In the genomic region with DNA sequence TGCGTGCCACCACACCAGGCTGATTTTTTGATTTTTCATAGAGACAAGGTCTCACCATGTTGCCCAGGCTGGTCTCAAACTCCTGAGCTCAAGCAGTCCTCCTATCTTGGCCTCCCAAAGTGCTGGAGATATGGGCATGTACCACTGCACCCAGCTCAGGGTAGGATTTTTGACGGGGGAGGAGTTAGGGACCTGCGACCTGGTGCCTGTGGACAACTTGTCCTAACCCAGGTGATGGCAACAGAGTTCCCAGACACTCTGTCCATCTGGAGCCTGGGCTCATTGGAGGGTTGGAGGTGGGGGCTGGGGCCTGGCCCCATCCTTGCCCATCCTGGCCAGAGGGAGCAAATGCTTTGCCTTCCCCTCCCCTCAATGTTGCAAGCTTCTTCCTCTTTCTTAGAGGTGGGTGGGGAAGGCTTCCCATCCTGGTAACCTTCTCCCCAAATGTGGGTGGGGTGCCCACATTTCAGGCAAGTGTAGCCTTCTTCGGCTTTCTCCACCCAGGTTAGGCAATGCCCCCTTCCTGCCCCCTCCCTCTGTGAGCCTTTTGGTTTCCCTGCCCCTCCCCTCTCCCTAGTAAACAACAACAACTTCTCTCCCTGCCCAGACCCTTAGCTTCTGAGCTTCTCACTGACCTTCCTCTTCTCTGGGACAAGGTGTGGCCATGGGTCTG, we compare ENCODE assay signal across 1 cellular context.
TF ChIP-seq lines count a peak whose summit lies in the region.

No MANE protein-coding gene starts in this region.

TF ChIP-seq in HCT116, 20 proteins besides CTCF, POLR2A, EP300 and RAD21 (continued from another document):
- TF ChIP-seq REST (IDR thresholded peaks at IDR 0.05; ENCODE audit: low read depth) (no peak), EZH2phosphoT487 (IDR thresholded peaks at IDR 0.05; ENCODE audit: borderline replicate concordance) (no peak), ZBTB33 (IDR thresholded peaks at IDR 0.05; ENCODE audit: extremely low read depth, insufficient replicate concordance, low read length) (no peak), SRF (IDR thresholded peaks at IDR 0.05; ENCODE audit: low read depth) (no peak), JUND (IDR thresholded peaks at IDR 0.05) (no peak), SP1 (IDR thresholded peaks at IDR 0.05; ENCODE audit: low read depth) (no peak), ELF1 (IDR thresholded peaks at IDR 0.05; ENCODE audit: borderline replicate concordance, low read depth) (no peak), TCF7L2 (IDR thresholded peaks at IDR 0.05; ENCODE audit: borderline replicate concordance, extremely low read depth, insufficient read depth, insufficient read length) (no peak), CEBPB (IDR thresholded peaks at IDR 0.05; ENCODE audit: low read depth) (no peak), SIN3A (IDR thresholded peaks at IDR 0.05; ENCODE audit: low read depth) (no peak), CBX3 (IDR thresholded peaks at IDR 0.05; ENCODE audit: low read depth) (no peak), ZNF274 (IDR thresholded peaks at IDR 0.05; ENCODE audit: low read depth, low read length) (no peak), EZH2 (IDR thresholded peaks at IDR 0.05) (no peak), YY1 (IDR thresholded peaks at IDR 0.05; ENCODE audit: extremely low read depth, insufficient replicate concordance, low read depth, low read length) (no peak), POLR2AphosphoS5 (IDR thresholded peaks at IDR 0.05; ENCODE audit: low read depth, low read length) (no peak)
- TF ChIP-seq, protein P1, sequence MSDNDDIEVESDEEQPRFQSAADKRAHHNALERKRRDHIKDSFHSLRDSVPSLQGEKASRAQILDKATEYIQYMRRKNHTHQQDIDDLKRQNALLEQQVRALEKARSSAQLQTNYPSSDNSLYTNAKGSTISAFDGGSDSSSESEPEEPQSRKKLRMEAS (IDR thresholded peaks at IDR 0.05) = no peak
- TF ChIP-seq, protein P2, sequence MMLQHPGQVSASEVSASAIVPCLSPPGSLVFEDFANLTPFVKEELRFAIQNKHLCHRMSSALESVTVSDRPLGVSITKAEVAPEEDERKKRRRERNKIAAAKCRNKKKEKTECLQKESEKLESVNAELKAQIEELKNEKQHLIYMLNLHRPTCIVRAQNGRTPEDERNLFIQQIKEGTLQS (IDR thresholded peaks at IDR 0.05) = no peak
